In genomic region chr4:156803056-156803455, GRCh38 we compare ENCODE assay signal across 2 cellular contexts.
TF ChIP-seq lines count a peak whose summit lies in the region.

No MANE protein-coding gene starts in this region.

TF ChIP-seq in SK-N-SH treated with all-trans-retinoic acid at 6 μM for 48 hours, 23 proteins besides CTCF, POLR2A, EP300 and RAD21 (continued from another document):
- TF ChIP-seq, protein P1, sequence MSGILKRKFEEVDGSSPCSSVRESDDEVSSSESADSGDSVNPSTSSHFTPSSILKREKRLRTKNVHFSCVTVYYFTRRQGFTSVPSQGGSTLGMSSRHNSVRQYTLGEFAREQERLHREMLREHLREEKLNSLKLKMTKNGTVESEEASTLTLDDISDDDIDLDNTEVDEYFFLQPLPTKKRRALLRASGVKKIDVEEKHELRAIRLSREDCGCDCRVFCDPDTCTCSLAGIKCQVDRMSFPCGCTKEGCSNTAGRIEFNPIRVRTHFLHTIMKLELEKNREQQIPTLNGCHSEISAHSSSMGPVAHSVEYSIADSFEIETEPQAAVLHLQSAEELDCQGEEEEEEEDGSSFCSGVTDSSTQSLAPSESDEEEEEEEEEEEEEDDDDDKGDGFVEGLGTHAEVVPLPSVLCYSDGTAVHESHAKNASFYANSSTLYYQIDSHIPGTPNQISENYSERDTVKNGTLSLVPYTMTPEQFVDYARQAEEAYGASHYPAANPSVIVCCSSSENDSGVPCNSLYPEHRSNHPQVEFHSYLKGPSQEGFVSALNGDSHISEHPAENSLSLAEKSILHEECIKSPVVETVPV (CRISPR knock-in tag; IDR thresholded peaks at IDR 0.05) = no peak
- TF ChIP-seq PATZ1 (CRISPR knock-in tag; IDR thresholded peaks at IDR 0.05; ENCODE audit: borderline replicate concordance) (no peak), RARB (CRISPR knock-in tag; IDR thresholded peaks at IDR 0.05) (no peak), SNAI2 (CRISPR knock-in tag; IDR thresholded peaks at IDR 0.05) (no peak), ZNF70 (CRISPR knock-in tag; IDR thresholded peaks at IDR 0.05) (no peak), ZNF8 (CRISPR knock-in tag; IDR thresholded peaks at IDR 0.05) (no peak), BACH2 (CRISPR knock-in tag; IDR thresholded peaks at IDR 0.05; ENCODE audit: borderline replicate concordance) (no peak), TSHZ2 (CRISPR knock-in tag; IDR thresholded peaks at IDR 0.05) (no peak), GLIS3 (CRISPR knock-in tag; IDR thresholded peaks at IDR 0.05) (no peak), ESRRG (CRISPR knock-in tag; IDR thresholded peaks at IDR 0.05) (no peak), ZFP3 (CRISPR knock-in tag; IDR thresholded peaks at IDR 0.05) (no peak), POU6F1 (CRISPR knock-in tag; IDR thresholded peaks at IDR 0.05; ENCODE audit: borderline replicate concordance, low read depth) (no peak), TCF4 (CRISPR knock-in tag; IDR thresholded peaks at IDR 0.05; ENCODE audit: borderline replicate concordance) (no peak), ARNTL (CRISPR knock-in tag; IDR thresholded peaks at IDR 0.05; ENCODE audit: borderline replicate concordance, low read depth) (no peak), ZC3H10 (CRISPR knock-in tag; IDR thresholded peaks at IDR 0.05) (no peak)
- TF ChIP-seq, protein P2, sequence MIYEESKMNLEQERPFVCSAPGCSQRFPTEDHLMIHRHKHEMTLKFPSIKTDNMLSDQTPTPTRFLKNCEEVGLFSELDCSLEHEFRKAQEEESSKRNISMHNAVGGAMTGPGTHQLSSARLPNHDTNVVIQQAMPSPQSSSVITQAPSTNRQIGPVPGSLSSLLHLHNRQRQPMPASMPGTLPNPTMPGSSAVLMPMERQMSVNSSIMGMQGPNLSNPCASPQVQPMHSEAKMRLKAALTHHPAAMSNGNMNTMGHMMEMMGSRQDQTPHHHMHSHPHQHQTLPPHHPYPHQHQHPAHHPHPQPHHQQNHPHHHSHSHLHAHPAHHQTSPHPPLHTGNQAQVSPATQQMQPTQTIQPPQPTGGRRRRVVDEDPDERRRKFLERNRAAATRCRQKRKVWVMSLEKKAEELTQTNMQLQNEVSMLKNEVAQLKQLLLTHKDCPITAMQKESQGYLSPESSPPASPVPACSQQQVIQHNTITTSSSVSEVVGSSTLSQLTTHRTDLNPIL (CRISPR knock-in tag; IDR thresholded peaks at IDR 0.05; ENCODE audit: low read depth) = no peak

TF ChIP-seq in GM23338, 12 proteins besides CTCF, POLR2A, EP300 and RAD21 (continued from another document):
- TF ChIP-seq ZNF114 (CRISPR knock-in tag; IDR thresholded peaks at IDR 0.05) = no peak
- no peak for TF ChIP-seq EZH2 (IDR thresholded peaks at IDR 0.05; ENCODE audit: low read depth, unreplicated experiment)
- TF ChIP-seq POLR2AphosphoS5 (IDR thresholded peaks at IDR 0.05; ENCODE audit: low read depth) = no peak
- no peak for TF ChIP-seq JUNB (IDR thresholded peaks at IDR 0.05; ENCODE audit: unreplicated experiment)
- TF ChIP-seq, protein P3, sequence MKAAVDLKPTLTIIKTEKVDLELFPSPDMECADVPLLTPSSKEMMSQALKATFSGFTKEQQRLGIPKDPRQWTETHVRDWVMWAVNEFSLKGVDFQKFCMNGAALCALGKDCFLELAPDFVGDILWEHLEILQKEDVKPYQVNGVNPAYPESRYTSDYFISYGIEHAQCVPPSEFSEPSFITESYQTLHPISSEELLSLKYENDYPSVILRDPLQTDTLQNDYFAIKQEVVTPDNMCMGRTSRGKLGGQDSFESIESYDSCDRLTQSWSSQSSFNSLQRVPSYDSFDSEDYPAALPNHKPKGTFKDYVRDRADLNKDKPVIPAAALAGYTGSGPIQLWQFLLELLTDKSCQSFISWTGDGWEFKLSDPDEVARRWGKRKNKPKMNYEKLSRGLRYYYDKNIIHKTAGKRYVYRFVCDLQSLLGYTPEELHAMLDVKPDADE (IDR thresholded peaks at IDR 0.05) = no peak
- no peak for TF ChIP-seq ZNF331 (CRISPR knock-in tag; IDR thresholded peaks at IDR 0.05; ENCODE audit: low read depth)
- TF ChIP-seq, protein P4, sequence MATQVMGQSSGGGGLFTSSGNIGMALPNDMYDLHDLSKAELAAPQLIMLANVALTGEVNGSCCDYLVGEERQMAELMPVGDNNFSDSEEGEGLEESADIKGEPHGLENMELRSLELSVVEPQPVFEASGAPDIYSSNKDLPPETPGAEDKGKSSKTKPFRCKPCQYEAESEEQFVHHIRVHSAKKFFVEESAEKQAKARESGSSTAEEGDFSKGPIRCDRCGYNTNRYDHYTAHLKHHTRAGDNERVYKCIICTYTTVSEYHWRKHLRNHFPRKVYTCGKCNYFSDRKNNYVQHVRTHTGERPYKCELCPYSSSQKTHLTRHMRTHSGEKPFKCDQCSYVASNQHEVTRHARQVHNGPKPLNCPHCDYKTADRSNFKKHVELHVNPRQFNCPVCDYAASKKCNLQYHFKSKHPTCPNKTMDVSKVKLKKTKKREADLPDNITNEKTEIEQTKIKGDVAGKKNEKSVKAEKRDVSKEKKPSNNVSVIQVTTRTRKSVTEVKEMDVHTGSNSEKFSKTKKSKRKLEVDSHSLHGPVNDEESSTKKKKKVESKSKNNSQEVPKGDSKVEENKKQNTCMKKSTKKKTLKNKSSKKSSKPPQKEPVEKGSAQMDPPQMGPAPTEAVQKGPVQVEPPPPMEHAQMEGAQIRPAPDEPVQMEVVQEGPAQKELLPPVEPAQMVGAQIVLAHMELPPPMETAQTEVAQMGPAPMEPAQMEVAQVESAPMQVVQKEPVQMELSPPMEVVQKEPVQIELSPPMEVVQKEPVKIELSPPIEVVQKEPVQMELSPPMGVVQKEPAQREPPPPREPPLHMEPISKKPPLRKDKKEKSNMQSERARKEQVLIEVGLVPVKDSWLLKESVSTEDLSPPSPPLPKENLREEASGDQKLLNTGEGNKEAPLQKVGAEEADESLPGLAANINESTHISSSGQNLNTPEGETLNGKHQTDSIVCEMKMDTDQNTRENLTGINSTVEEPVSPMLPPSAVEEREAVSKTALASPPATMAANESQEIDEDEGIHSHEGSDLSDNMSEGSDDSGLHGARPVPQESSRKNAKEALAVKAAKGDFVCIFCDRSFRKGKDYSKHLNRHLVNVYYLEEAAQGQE (IDR thresholded peaks at IDR 0.05; ENCODE audit: unreplicated experiment) = no peak
- TF ChIP-seq EZH2phosphoT487 (IDR thresholded peaks at IDR 0.05; ENCODE audit: unreplicated experiment) = no peak
- TF ChIP-seq ZNF462 (CRISPR knock-in tag; IDR thresholded peaks at IDR 0.05) = no peak
- TF ChIP-seq CREB1 (CRISPR knock-in tag; IDR thresholded peaks at IDR 0.05; ENCODE audit: low read depth) = no peak
